Comparison of ENCODE assay signal across 19 cellular contexts in genomic region chrX:51334276-51334675, GRCh38. TPM values are rescaled to one million over a fixed set of nuclear protein-coding genes. Genes with fewer than 3 reads are reported as not detected.
A peak's percentile ranks its signal among the peaks of the same experiment; 100 is the strongest.
DNase-seq lines count a peak whose midpoint lies in the region; ATAC-seq and TF ChIP-seq lines count a peak whose summit lies in the region.
"Had no signal": no experiment of that assay in that cellular context is flagged by ENCODE, and none has a peak within 500 bp of the region (broad histone marks: within the 10 kb centered on the region; RNA-seq: fewer than 3 reads in every experiment).

No MANE protein-coding gene starts in this region.

- H3K27ac ChIP-seq in neural progenitor cell (no peak overlapping the region), SJCRH30 (no peak overlapping the region)
- H3K27ac ChIP-seq: gastroesophageal sphincter, left lung, pancreas had no signal

- H4K20me1 ChIP-seq in neural progenitor cell (ENCODE audit: low read depth): no peaks in the 10 kb centered on the region

- in situ Hi-C loops in KBM-7 (cut with MboI; ENCODE audit: low pct_unique_long_range_greater_than_20kb, low sequenced_read_pairs): no loop called here

- H3F3A ChIP-seq in neural progenitor cell (ENCODE audit: low read depth): no peaks in the 10 kb centered on the region

- intact Hi-C loops in Right ventricle myocardium superior (cut with DNase I): no loop called here

- H3K27me3 ChIP-seq in neural progenitor cell (no peaks in the 10 kb centered on the region), SJCRH30 (no peaks in the 10 kb centered on the region)
- H3K27me3 ChIP-seq: gastroesophageal sphincter had no signal

- no peak for ATAC-seq in activated T-helper 17 cell treated with anti-CD3 and anti-CD28 coated beads, Interleukin-2, amount 50 U/mL, for 72 hours (replicated peaks)
- ATAC-seq in Right ventricle myocardium superior (ENCODE audit: poor library complexity): no peak
- ATAC-seq in HG02759 (IDR thresholded peaks at IDR 0.05; ENCODE audit: unreplicated experiment): no peak
- ATAC-seq: gastroesophageal sphincter, left lung, mucosa of descending colon, pancreas, Right ventricle myocardium inferior had no signal

- H3K36me3 ChIP-seq in neural progenitor cell (no peaks in the 10 kb centered on the region), SJCRH30 (no peaks in the 10 kb centered on the region)
- H3K36me3 ChIP-seq: gastroesophageal sphincter, left lung, pancreas had no signal

- no peak overlapping the region for H3K4me3 Mint-ChIP-seq in HFFc6
- H3K4me3 Mint-ChIP-seq in activated T-helper 17 cell treated with anti-CD3 and anti-CD28 coated beads, Interleukin-2, amount 50 U/mL, for 72 hours: peak overlapping the region; percentile 30
- peak overlapping the region; percentile 90 for H3K4me3 Mint-ChIP-seq in neural progenitor cell

- H3K27me3 Mint-ChIP-seq in HFFc6 (ENCODE audit: insufficient read depth) (peaks cover 2% of the 10 kb centered on the region), neural progenitor cell (ENCODE audit: insufficient read depth, low read depth) (peaks cover 3% of the 10 kb centered on the region)
- H3K27me3 Mint-ChIP-seq in activated T-helper 17 cell treated with anti-CD3 and anti-CD28 coated beads, Interleukin-2, amount 50 U/mL, for 72 hours: no peaks in the 10 kb centered on the region

- no peaks in the 10 kb centered on the region for H3K4me1 Mint-ChIP-seq in HFFc6 (ENCODE audit: low read depth)
- no peaks in the 10 kb centered on the region for H3K4me1 Mint-ChIP-seq in activated T-helper 17 cell treated with anti-CD3 and anti-CD28 coated beads, Interleukin-2, amount 50 U/mL, for 72 hours
- peaks cover 19% of the 10 kb centered on the region for H3K4me1 Mint-ChIP-seq in neural progenitor cell
- H3K4me1 Mint-ChIP-seq: activated naive CD8-positive, alpha-beta T cell treated with anti-CD3 and anti-CD28 coated beads, Interleukin-2, amount 10 ng/mL, durations not matched to agents 7 days and 5 days had no signal

- H3K9me3 Mint-ChIP-seq in HFFc6 (no peaks in the 10 kb centered on the region), neural progenitor cell (peaks cover 5% of the 10 kb centered on the region)
- no peaks in the 10 kb centered on the region for H3K9me3 Mint-ChIP-seq in activated T-helper 17 cell treated with anti-CD3 and anti-CD28 coated beads, Interleukin-2, amount 50 U/mL, for 72 hours
- H3K9me3 Mint-ChIP-seq: activated naive CD8-positive, alpha-beta T cell treated with anti-CD3 and anti-CD28 coated beads, Interleukin-2, amount 10 ng/mL, durations not matched to agents 7 days and 5 days had no signal

- no peaks in the 10 kb centered on the region for H3K4me1 ChIP-seq in neural progenitor cell
- H3K4me1 ChIP-seq in SJCRH30: no peaks in the 10 kb centered on the region
- H3K4me1 ChIP-seq: Caco-2, gastroesophageal sphincter, left lung, pancreas had no signal

- peaks cover 12% of the 10 kb centered on the region for H3K79me2 ChIP-seq in neural progenitor cell (ENCODE audit: low read depth)

- H3K27ac Mint-ChIP-seq in HFFc6 (no peak overlapping the region), neural progenitor cell (no peak overlapping the region)
- H3K27ac Mint-ChIP-seq in activated T-helper 17 cell treated with anti-CD3 and anti-CD28 coated beads, Interleukin-2, amount 50 U/mL, for 72 hours: no peak overlapping the region
- H3K27ac Mint-ChIP-seq: activated naive CD8-positive, alpha-beta T cell treated with anti-CD3 and anti-CD28 coated beads, Interleukin-2, amount 10 ng/mL, durations not matched to agents 7 days and 5 days had no signal

- H3K4me3 ChIP-seq in fibroblast of mammary gland (ENCODE audit: control insufficient read depth, low read depth, low read length) (no peak overlapping the region), neural progenitor cell (peak overlapping the region; percentile 57), SJCRH30 (no peak overlapping the region)
- H3K4me3 ChIP-seq: left lung, mucosa of descending colon, pancreas had no signal

- no peak overlapping the region for H2AFZ ChIP-seq in neural progenitor cell (replicated peaks)

- peak overlapping the region; percentile 71 for H3K4me2 ChIP-seq in neural progenitor cell

- no peaks in the 10 kb centered on the region for H3K9me3 ChIP-seq in neural progenitor cell (ENCODE audit: low read depth)
- no peaks in the 10 kb centered on the region for H3K9me3 ChIP-seq in SJCRH30 (replicated peaks)
- H3K9me3 ChIP-seq: Caco-2, gastroesophageal sphincter, left lung, mucosa of descending colon, pancreas had no signal

- H3K36me3 Mint-ChIP-seq in HFFc6 (ENCODE audit: low read depth): no peaks in the 10 kb centered on the region
- H3K36me3 Mint-ChIP-seq in activated T-helper 17 cell treated with anti-CD3 and anti-CD28 coated beads, Interleukin-2, amount 50 U/mL, for 72 hours (ENCODE audit: low read depth): no peaks in the 10 kb centered on the region
- H3K36me3 Mint-ChIP-seq in neural progenitor cell: no peaks in the 10 kb centered on the region
- H3K36me3 Mint-ChIP-seq: activated naive CD8-positive, alpha-beta T cell treated with anti-CD3 and anti-CD28 coated beads, Interleukin-2, amount 10 ng/mL, durations not matched to agents 7 days and 5 days had no signal

- DNase-seq in HFFc6 (peak; percentile 2), fibroblast of mammary gland (ENCODE audit: low read depth) (peak; percentile 1), neural progenitor cell (ENCODE audit: low spot score) (no peak), Right ventricle myocardium superior (no peak), SJCRH30 (no peak), KBM-7 (no peak)
- DNase-seq: activated naive CD8-positive, alpha-beta T cell treated with anti-CD3 and anti-CD28 coated beads, Interleukin-2, amount 10 ng/mL, durations not matched to agents 7 days and 5 days; Caco-2; left lung; mucosa of descending colon; NCI-H1417 treated with DMSO at 0.1 percent for 48 hours; NCI-H526 treated with DMSO at 0.1 percent for 48 hours; pancreas; stimulated activated CD4-positive, alpha-beta T cell treated with anti-CD3 and anti-CD28 coated beads, Interleukin-4, amount 100 ng/mL, for 1 hour had no signal

- no peak for TF ChIP-seq CTCF in HFFc6 (IDR thresholded peaks at IDR 0.05)
- no peak for TF ChIP-seq CTCF in fibroblast of mammary gland (conservative IDR thresholded peaks at IDR 0.05; ENCODE audit: control insufficient read depth, insufficient read depth, low read depth, low read length)
- TF ChIP-seq CTCF in neural progenitor cell (IDR thresholded peaks at IDR 0.05): no peak

- no peak overlapping the region for H3K9ac ChIP-seq in neural progenitor cell

RNA-seq across cellular contexts. Expression of gene NUDT10, which starts 1.7 kb away (rescaled TPM):
- under 1 TPM in 2 of 6 experiments, not detected in 4; 0.11 to 0.19 TPM for total RNA-seq in HFFc6 (2021; fragmentation: NEBNext Ultra II Directional; extraction: Animal tissue kit (Norgen Biotek cat#: 25700))
- under 1 TPM; 0.58 to 0.82 TPM for total RNA-seq in activated T-helper 17 cell treated with anti-CD3 and anti-CD28 coated beads, Interleukin-2, amount 50 U/mL, for 72 hours
- total RNA-seq in neural progenitor cell (ENCODE audit: low replicate concordance) (23.9 and 31.3 TPM in 2 replicates), Right ventricle myocardium superior (0.13 TPM)
- 2.2 and 2.7 TPM in 2 replicates for total RNA-seq in SJCRH30 (2014; rRNA removed; shearing (Covaris generic))
- total RNA-seq: Caco-2, HT1080 had no signal

Comparison
In these comparisons a context has a peak if more than half of its experiments do, and no peak if none do; other contexts are left out.
1. DNase-seq: peak in HFFc6 (single experiment) and fibroblast of mammary gland (single experiment); none in neural progenitor cell (single experiment), Right ventricle myocardium superior (single experiment), SJCRH30 (0 of 2) and KBM-7 (single experiment).